Comparison of ENCODE assay signal across 8 cellular contexts in genomic region chr3:177358085-177358967, GRCh38.
DNase-seq lines count a peak whose midpoint lies in the region; TF ChIP-seq lines count a peak whose summit lies in the region.

No MANE protein-coding gene starts in this region.

- no peaks in the 10 kb centered on the region for H3K9me3 Mint-ChIP-seq in MCF 10A (ENCODE audit: unreplicated experiment)

- intact Hi-C loops in MCF 10A (cut with micrococcal nuclease) = loop anchor here (5.0 kb wide), 1 partner anchor 51 kb away; no protein-coding TSS in a partner anchor

- TSS peak; percentile 71 for BruUV-seq in MCF 10A (replicated peaks; lab: Mats Ljungman, UMichigan)

- no peak for TF ChIP-seq CTCF in MCF 10A (IDR thresholded peaks at IDR 0.05; ENCODE audit: unreplicated experiment)

- DNase-seq in GDM1 (lab: John Stamatoyannopoulos, UW) = peak; percentile 78
- DNase-seq in GOT3 (lab: John Stamatoyannopoulos, UW) = peak; percentile 66
- peak; percentile 92 to 93 for DNase-seq in Kasumi-1 (lab: John Stamatoyannopoulos, UW)
- DNase-seq in T-helper 9 cell = peak; percentile 42
- DNase-seq in MCF 10A (ENCODE audit: unreplicated experiment) = peak; percentile 94
- DNase-seq in iPS-NIHi7 (ENCODE audit: extremely low spot score) = peak; percentile 59
- DNase-seq in smooth muscle cell of the brain vasculature (ENCODE audit: low read depth, low spot score) = peak; percentile 72
- no peak for DNase-seq in NCI-H2171 (lab: John Stamatoyannopoulos, UW)

- H3K4me1 Mint-ChIP-seq in MCF 10A (ENCODE audit: insufficient read depth, unreplicated experiment) = peaks cover 47% of the 10 kb centered on the region

- peak overlapping the region; percentile 45 for H3K4me3 Mint-ChIP-seq in MCF 10A (ENCODE audit: unreplicated experiment)

- POLR2A ChIA-PET in MCF 10A (lab: Yijun Ruan, JAX) = interaction anchor here (0.6 to 5.4 kb wide), 14 partner anchors 8 to 1027 kb away, joined by 3 to 66 read pairs (median 4); partner anchors contain the start of gene TBL1XR1

- H3K27ac Mint-ChIP-seq in MCF 10A (ENCODE audit: low read depth, unreplicated experiment) = peak overlapping the region; percentile 87

- H3K27me3 Mint-ChIP-seq in MCF 10A (ENCODE audit: insufficient read depth, unreplicated experiment) = no peaks in the 10 kb centered on the region

- CTCF ChIA-PET in MCF 10A (lab: Yijun Ruan, JAX) = interaction anchor here (0.7 to 1.4 kb wide), 3 partner anchors 159 to 312 kb away, joined by 3 read pairs; no protein-coding TSS in a partner anchor

- H3K36me3 Mint-ChIP-seq in MCF 10A (ENCODE audit: insufficient read depth, unreplicated experiment) = no peaks in the 10 kb centered on the region
